ENCODE assay signal across 9 cellular contexts in genomic region chr12:104358353-104359003, GRCh38. TPM values are rescaled to one million over a fixed set of nuclear protein-coding genes. Genes with fewer than 3 reads are reported as not detected.
A peak's percentile ranks its signal among the peaks of the same experiment; 100 is the strongest.
DNase-seq lines count a peak whose midpoint lies in the region; ATAC-seq, FAIRE-seq and TF ChIP-seq lines count a peak whose summit lies in the region.
"Had no signal": no experiment of that assay in that cellular context is flagged by ENCODE, and none has a peak within 500 bp of the region (broad histone marks: within the 10 kb centered on the region; RNA-seq: fewer than 3 reads in every experiment).

No MANE protein-coding gene starts in this region.

- no peaks in the 10 kb centered on the region for H3K27me3 ChIP-seq in astrocyte (ENCODE audit: insufficient read depth, low read length)

- H3K4me1 Mint-ChIP-seq in T-helper 2 cell treated with Interferon-gamma antibody and Interleukin-4, amounts not matched to agents 5 μg/mL and 100 μg/mL, for 36 hours (ENCODE audit: low read depth): peaks cover 5% of the 10 kb centered on the region
- no peaks in the 10 kb centered on the region for H3K4me1 Mint-ChIP-seq in astrocyte (ENCODE audit: low read depth, unreplicated experiment)
- peaks cover 0 to 3% of the 10 kb centered on the region in 2 donors for H3K4me1 Mint-ChIP-seq in immature natural killer cell

- peak; percentile 67 for TF ChIP-seq CTCF in astrocyte (IDR thresholded peaks at IDR 0.05; ENCODE audit: insufficient read depth, low read depth, low read length)

- no peak overlapping the region for H3K4me3 ChIP-seq in astrocyte (ENCODE audit: insufficient read depth, low read depth, low read length)

- no peaks in the 10 kb centered on the region for H3K27me3 Mint-ChIP-seq in T-helper 2 cell treated with Interferon-gamma antibody and Interleukin-4, amounts not matched to agents 5 μg/mL and 100 μg/mL, for 36 hours (ENCODE audit: low read depth)
- H3K27me3 Mint-ChIP-seq in astrocyte (ENCODE audit: low read depth, unreplicated experiment) (no peaks in the 10 kb centered on the region), immature natural killer cell (ENCODE audit: low read depth in 3 of 3) (peaks cover 0 to 12% (median 2%) of the 10 kb centered on the region in 3 donors)

- H2AFZ ChIP-seq in astrocyte (ENCODE audit: low read depth, low read length): no peak overlapping the region

- no peaks in the 10 kb centered on the region for H3K4me1 ChIP-seq in astrocyte (ENCODE audit: insufficient read depth, low read length)

- ATAC-seq in GM21423 (IDR thresholded peaks at IDR 0.05; ENCODE audit: unreplicated experiment) (peak; percentile 87), HG03521 (IDR thresholded peaks at IDR 0.05; ENCODE audit: unreplicated experiment) (no peak)

- no peak overlapping the region for H3K9ac ChIP-seq in astrocyte (ENCODE audit: low read length)

- no peak overlapping the region for H3K27ac Mint-ChIP-seq in T-helper 2 cell treated with Interferon-gamma antibody and Interleukin-4, amounts not matched to agents 5 μg/mL and 100 μg/mL, for 36 hours
- H3K27ac Mint-ChIP-seq in astrocyte (ENCODE audit: unreplicated experiment): no peak overlapping the region
- no peak overlapping the region for H3K27ac Mint-ChIP-seq in immature natural killer cell
- H3K27ac Mint-ChIP-seq: T-helper 1 cell treated with Interleukin-12 subunit alpha and Interleukin-12 subunit beta and Interleukin-4 antibody, amounts not matched to agents 30 μg/mL and 1 μg/mL, for 36 hours had no signal

- no peaks in the 10 kb centered on the region for H3K9me3 Mint-ChIP-seq in T-helper 2 cell treated with Interferon-gamma antibody and Interleukin-4, amounts not matched to agents 5 μg/mL and 100 μg/mL, for 36 hours
- H3K9me3 Mint-ChIP-seq in astrocyte (ENCODE audit: unreplicated experiment) (peaks cover 3% of the 10 kb centered on the region), immature natural killer cell (no peaks in the 10 kb centered on the region)
- H3K9me3 Mint-ChIP-seq: T-helper 1 cell treated with Interleukin-12 subunit alpha and Interleukin-12 subunit beta and Interleukin-4 antibody, amounts not matched to agents 30 μg/mL and 1 μg/mL, for 36 hours had no signal

- no peak overlapping the region for H3K4me3 Mint-ChIP-seq in T-helper 2 cell treated with Interferon-gamma antibody and Interleukin-4, amounts not matched to agents 5 μg/mL and 100 μg/mL, for 36 hours
- no peak overlapping the region for H3K4me3 Mint-ChIP-seq in astrocyte (ENCODE audit: unreplicated experiment)
- H3K4me3 Mint-ChIP-seq in immature natural killer cell: no peak overlapping the region
- H3K4me3 Mint-ChIP-seq: T-helper 1 cell treated with Interleukin-12 subunit alpha and Interleukin-12 subunit beta and Interleukin-4 antibody, amounts not matched to agents 30 μg/mL and 1 μg/mL, for 36 hours had no signal

- H3K79me2 ChIP-seq in astrocyte (ENCODE audit: insufficient read depth, low read length): no peaks in the 10 kb centered on the region

- peak; percentile 65 for DNase-seq in DMS53 treated with DMSO at 0.1 percent for 48 hours (lab: John Stamatoyannopoulos, UW; ENCODE audit: unreplicated experiment)
- peak; percentile 77 for DNase-seq in LoVo (ENCODE audit: low spot score)
- peak; percentile 52 for DNase-seq in T-helper 2 cell treated with Interferon-gamma antibody and Interleukin-4, amounts not matched to agents 5 μg/mL and 100 μg/mL, for 36 hours (ENCODE audit: low spot score)
- DNase-seq in astrocyte (ENCODE audit: low read depth): no peak
- peak; percentile 57 to 66 (median 61) for DNase-seq in immature natural killer cell
- peak; percentile 68 to 69 for DNase-seq in stimulated activated CD4-positive, alpha-beta T cell treated with anti-CD3 and anti-CD28 coated beads, Interleukin-2, amount 100 ng/mL, for 24 hours

- H3K27ac ChIP-seq in astrocyte (ENCODE audit: low read depth, low read length): no peak overlapping the region

- peaks cover 6% of the 10 kb centered on the region for H3K36me3 ChIP-seq in astrocyte (ENCODE audit: insufficient read depth, low read length)

- H3K9me3 ChIP-seq in astrocyte (ENCODE audit: insufficient read depth, low read depth, low read length): no peaks in the 10 kb centered on the region

- peaks cover 20% of the 10 kb centered on the region for H4K20me1 ChIP-seq in astrocyte (ENCODE audit: insufficient read depth, low read length)

- no peak overlapping the region for H3K4me2 ChIP-seq in astrocyte (ENCODE audit: low read length)

- no peak for FAIRE-seq in astrocyte (lab: Jason Lieb, UNC)

- H3K36me3 Mint-ChIP-seq in T-helper 2 cell treated with Interferon-gamma antibody and Interleukin-4, amounts not matched to agents 5 μg/mL and 100 μg/mL, for 36 hours (ENCODE audit: low read depth): peaks cover 5% of the 10 kb centered on the region
- peaks cover 7% of the 10 kb centered on the region for H3K36me3 Mint-ChIP-seq in astrocyte (ENCODE audit: low read depth, unreplicated experiment)
- H3K36me3 Mint-ChIP-seq in immature natural killer cell: peaks cover 3 to 10% (median 6%) of the 10 kb centered on the region in 3 donors

RNA-seq across cellular contexts. Expression of gene EID3, which starts 54.9 kb away (rescaled TPM):
- 1.9 TPM in 2 replicates for total RNA-seq in astrocyte
- 10 to 100 TPM in 1 of 3 donors, 1 to 10 TPM in 2; 5.4 to 15.7 (median 9.5) TPM for polyA plus RNA-seq in immature natural killer cell
